In genomic region chr14:53683229-53683628, GRCh38 we compare ENCODE assay signal across 19 cellular contexts.
DNase-seq lines count a peak whose midpoint lies in the region; ATAC-seq and TF ChIP-seq lines count a peak whose summit lies in the region.
"Had no signal": no experiment of that assay in that cellular context is flagged by ENCODE, and none has a peak within 500 bp of the region (broad histone marks: within the 10 kb centered on the region; RNA-seq: fewer than 3 reads in every experiment).

No MANE protein-coding gene starts in this region.

- no peaks in the 10 kb centered on the region for H3K27me3 ChIP-seq in effector memory CD4-positive, alpha-beta T cell (replicated peaks; ENCODE audit: control insufficient read depth, insufficient read depth, low read length, poor library complexity, severe bottlenecking)

- no peak for ATAC-seq in HG02970 (IDR thresholded peaks at IDR 0.05; ENCODE audit: low FRiP score, unreplicated experiment)
- no peak for ATAC-seq in GM19023 (IDR thresholded peaks at IDR 0.05; ENCODE audit: unreplicated experiment)

- TF ChIP-seq CTCF in epithelial cell of esophagus (IDR thresholded peaks at IDR 0.05; ENCODE audit: insufficient read depth, low read depth, low read length, missing control alignments): no peak

- H3K4me3 ChIP-seq in epithelial cell of esophagus (ENCODE audit: low read length): no peak overlapping the region
- no peak overlapping the region for H3K4me3 ChIP-seq in effector memory CD4-positive, alpha-beta T cell (ENCODE audit: insufficient read depth, low read depth, low read length, poor library complexity, severe bottlenecking)

- DNase-seq in DMS79 treated with DMSO at 0.1 percent for 48 hours (lab: John Stamatoyannopoulos, UW) (peak; percentile 61), NCI-H1105 (lab: John Stamatoyannopoulos, UW) (peak; percentile 77), NCI-H2171 treated with DMSO at 0.1 percent for 48 hours (lab: John Stamatoyannopoulos, UW) (peak; percentile 69), epithelial cell of esophagus (ENCODE audit: low read depth) (peak; percentile 10), NCI-H510A treated with DMSO at 0.1 percent for 48 hours (lab: John Stamatoyannopoulos, UW) (no peak)
- no peak for DNase-seq in effector memory CD4-positive, alpha-beta T cell
- DNase-seq: AML-193, H9, KBM-7, NCI-H1092, NCI-H1930, NCI-H226, NCI-H82, SHP77, SK-N-SH, T-helper 1 cell, T1000 had no signal

- H3K36me3 ChIP-seq in effector memory CD4-positive, alpha-beta T cell (ENCODE audit: control insufficient read depth, insufficient read depth, low read length): no peaks in the 10 kb centered on the region

- no peak overlapping the region for H3K27ac ChIP-seq in effector memory CD4-positive, alpha-beta T cell (ENCODE audit: insufficient read depth, low read length, poor library complexity, severe bottlenecking)

- H3K4me1 ChIP-seq in effector memory CD4-positive, alpha-beta T cell (ENCODE audit: control insufficient read depth, insufficient read depth, low read length, poor library complexity, severe bottlenecking): no peaks in the 10 kb centered on the region

- H3K9me3 ChIP-seq in effector memory CD4-positive, alpha-beta T cell (ENCODE audit: control insufficient read depth, low read length): no peaks in the 10 kb centered on the region
- H3K9me3 ChIP-seq: SK-N-SH had no signal

Comparison
In these comparisons a context has a peak if more than half of its experiments do, and no peak if none do; other contexts are left out.
1. DNase-seq: peak in DMS79 treated with DMSO at 0.1 percent for 48 hours (single experiment), NCI-H1105 (single experiment), NCI-H2171 treated with DMSO at 0.1 percent for 48 hours (single experiment) and epithelial cell of esophagus (single experiment); none in NCI-H510A treated with DMSO at 0.1 percent for 48 hours (single experiment) and effector memory CD4-positive, alpha-beta T cell (0 of 3).